In genomic region chr1:51354417-51354816, GRCh38 we compare ENCODE assay signal across 9 cellular contexts. TPM values are rescaled to one million over a fixed set of nuclear protein-coding genes. Genes with fewer than 3 reads are reported as not detected.
"Had no signal": no experiment of that assay in that cellular context is flagged by ENCODE, and none has a peak within 500 bp of the region (broad histone marks: within the 10 kb centered on the region; RNA-seq: fewer than 3 reads in every experiment).

No MANE protein-coding gene starts in this region.

- H3K4me3 ChIP-seq: GM23248, HAP-1 had no signal

- FAIRE-seq: HepG2 had no signal

- H3K4me1 ChIP-seq: HAP-1 had no signal

- DNase-seq: GM23248, GOT3, H7, KBM-7 had no signal

- H3K9me3 ChIP-seq: HAP-1 had no signal

- H3K27ac ChIP-seq: GM23248, KMS-11 had no signal

- ATAC-seq: HCT116, HepG2 had no signal

RNA-seq across cellular contexts. Expression of gene TTC39A, which starts 24.1 kb away (rescaled TPM):
- total RNA-seq: GM23248, HT1080 had no signal
